24 cellular contexts compared by ENCODE assay signal in the genomic region with DNA sequence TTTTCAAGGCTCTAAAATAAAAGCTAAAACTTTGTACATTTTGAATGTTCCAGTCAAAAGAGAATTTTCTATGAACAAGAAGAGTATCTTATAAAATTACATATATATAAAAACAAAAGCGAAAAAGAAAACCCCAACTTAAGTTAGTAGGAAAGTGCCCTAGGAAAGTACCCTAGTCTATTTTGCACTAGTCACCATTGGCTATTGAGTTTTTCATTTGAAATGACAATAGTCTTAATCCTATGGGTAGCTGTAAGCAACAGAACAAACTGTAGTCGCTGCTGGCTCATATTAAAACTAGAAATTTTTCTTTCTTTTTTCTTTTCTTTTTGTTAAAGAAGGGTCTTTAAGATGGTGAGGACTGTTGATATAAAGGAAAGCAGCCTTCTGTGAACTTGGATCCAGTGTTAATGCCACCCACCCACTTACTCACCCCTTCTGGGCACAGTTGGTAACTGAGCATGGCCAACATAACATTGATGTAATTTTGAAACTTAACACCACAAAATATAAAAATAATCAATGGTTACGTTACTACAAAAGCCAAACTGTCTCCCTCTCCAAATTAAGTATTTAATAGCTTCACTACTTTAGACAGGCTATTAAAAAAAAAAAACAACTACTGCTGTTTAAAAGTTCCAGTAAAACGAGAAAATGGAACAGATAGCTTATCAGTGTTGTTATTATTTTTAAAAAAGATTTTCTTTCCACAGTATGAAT.
"Had no signal": no experiment of that assay in that cellular context is flagged by ENCODE, and none has a peak within 500 bp of the region (broad histone marks: within the 10 kb centered on the region; RNA-seq: fewer than 3 reads in every experiment).

No MANE protein-coding gene starts in this region.

- H3K27me3 Mint-ChIP-seq: dendritic cell treated with granulocyte-macrophage colony-stimulating factor and Interleukin-4, amounts not matched to agents 40 ng/mL and 50 ng/mL, for 4 days; type B pancreatic cell had no signal

- H3K27ac ChIP-seq: brain microvascular endothelial cell, sigmoid colon, spleen, thoracic aorta, vagina had no signal

- H3K36me3 Mint-ChIP-seq: activated naive CD4-positive, alpha-beta T cell treated with anti-CD3 and anti-CD28 coated beads, Interleukin-2, amount 50 U/mL, for 72 hours; WTC11 had no signal

- H3K9me3 ChIP-seq: mucosa of descending colon, sigmoid colon, spleen, thoracic aorta, vagina had no signal

- H3K9me3 Mint-ChIP-seq: activated naive CD4-positive, alpha-beta T cell treated with anti-CD3 and anti-CD28 coated beads, Interleukin-2, amount 50 U/mL, for 72 hours; activated T-helper 1 cell treated with anti-CD3 and anti-CD28 coated beads, Interleukin-12 subunit alpha, Interleukin-12 subunit beta, Interleukin-2, Interleukin-4 antibody, amounts not matched to agents 30 ng/mL and 10 ng/mL and 1 ng/mL, durations not matched to agents 14 hours and 24 hours and 36 hours; dendritic cell treated with granulocyte-macrophage colony-stimulating factor and Interleukin-4, amounts not matched to agents 40 ng/mL and 50 ng/mL, for 4 days; neural crest cell; type B pancreatic cell; WTC11 had no signal

- H3K27ac Mint-ChIP-seq: activated naive CD4-positive, alpha-beta T cell treated with anti-CD3 and anti-CD28 coated beads, Interleukin-2, amount 50 U/mL, for 72 hours; dendritic cell treated with granulocyte-macrophage colony-stimulating factor and Interleukin-4, amounts not matched to agents 40 ng/mL and 50 ng/mL, for 4 days; WTC11 had no signal

- DNase-seq: activated CD4-positive, alpha-beta T cell treated with anti-CD3 and anti-CD28 coated beads, Interleukin-2, amount 50 U/mL, for 4 hours; activated gamma-delta T cell treated with Interleukin-2 at 50 U/mL for 16 hours; aorta; brain microvascular endothelial cell; caudate nucleus; effector CD8-positive, alpha-beta T cell; erythroblast; foreskin fibroblast; left colon; mesenchymal stem cell; mucosa of descending colon; retina; sigmoid colon; spleen; stimulated activated CD4-positive, alpha-beta T cell treated with anti-CD3 and anti-CD28 coated beads, Interleukin-4, amount 100 ng/mL, for 1 hour; stimulated activated naive CD4-positive, alpha-beta T cell treated with Interleukin-2 at 50 U/mL for 16 hours had no signal

- H3K27me3 ChIP-seq: brain microvascular endothelial cell, sigmoid colon, spleen, vagina had no signal

- H3K36me3 ChIP-seq: brain microvascular endothelial cell, sigmoid colon, thoracic aorta, vagina had no signal

- H3K4me1 ChIP-seq: vagina had no signal

- H3K4me3 ChIP-seq: mucosa of descending colon, sigmoid colon, spleen, thoracic aorta, vagina had no signal

- ATAC-seq: activated naive CD4-positive, alpha-beta T cell treated with anti-CD3 and anti-CD28 coated beads, Interleukin-2, amount 50 U/mL, for 72 hours; left colon; mucosa of descending colon; WTC11 had no signal

- H3K4me3 Mint-ChIP-seq: activated T-helper 1 cell treated with anti-CD3 and anti-CD28 coated beads, Interleukin-12 subunit alpha, Interleukin-12 subunit beta, Interleukin-2, Interleukin-4 antibody, amounts not matched to agents 30 ng/mL and 10 ng/mL and 1 ng/mL, durations not matched to agents 14 hours and 24 hours and 36 hours; dendritic cell treated with granulocyte-macrophage colony-stimulating factor and Interleukin-4, amounts not matched to agents 40 ng/mL and 50 ng/mL, for 4 days; neural crest cell; type B pancreatic cell; WTC11 had no signal
